ENCODE assay signal across 19 cellular contexts in genomic region chr4:149531861-149532260, GRCh38.
A peak's percentile ranks its signal among the peaks of the same experiment; 100 is the strongest.
DNase-seq lines count a peak whose midpoint lies in the region; TF ChIP-seq lines count a peak whose summit lies in the region.
"Had no signal": no experiment of that assay in that cellular context is flagged by ENCODE, and none has a peak within 500 bp of the region (broad histone marks: within the 10 kb centered on the region; RNA-seq: fewer than 3 reads in every experiment).

No MANE protein-coding gene starts in this region.

- CTCF ChIA-PET in GM10248 (lab: Yijun Ruan, JAX), result no interaction called here

- POLR2A ChIA-PET in GM10248 (lab: Yijun Ruan, JAX), result no interaction called here

- no peaks in the 10 kb centered on the region for H3K27me3 Mint-ChIP-seq in nephron progenitor cell (ENCODE audit: low read depth, poor library complexity)
- H3K27me3 Mint-ChIP-seq: activated naive CD8-positive, alpha-beta T cell; IgD-negative memory B cell; stimulated activated memory B cell treated with anti-CD40 and anti-IgM and Interleukin-4, amounts not matched to agents 10 μg/mL and 1 μg/mL and 100 μg/mL, for 72 hours; type B pancreatic cell had no signal

- WGBS in spleen, 5 donors, result 52 to 71% (median 63%) methylated on average over 3 of the region's 3 CpGs

- H3K9me3 ChIP-seq in WERI-Rb-1 (ENCODE audit: severe bottlenecking) (peaks cover 4% of the 10 kb centered on the region), HAP-1 (no peaks in the 10 kb centered on the region), spleen (peaks cover 0 to 17% (median 4%) of the 10 kb centered on the region in 8 donors)

- no peaks in the 10 kb centered on the region for H3K4me1 ChIP-seq in HAP-1
- no peaks in the 10 kb centered on the region for H3K4me1 ChIP-seq in spleen
- H3K4me1 ChIP-seq: heart right ventricle had no signal

- H3K36me3 ChIP-seq in WERI-Rb-1, result no peaks in the 10 kb centered on the region
- H3K36me3 ChIP-seq in HAP-1 (replicated peaks), result no peaks in the 10 kb centered on the region
- no peaks in the 10 kb centered on the region for H3K36me3 ChIP-seq in spleen
- H3K36me3 ChIP-seq: heart right ventricle had no signal

- no peak overlapping the region for H3K27ac Mint-ChIP-seq in nephron progenitor cell
- H3K27ac Mint-ChIP-seq: activated naive CD8-positive, alpha-beta T cell; CD8-positive, alpha-beta T cell; H9; IgD-negative memory B cell; stimulated activated memory B cell treated with anti-CD40 and anti-IgM and Interleukin-4, amounts not matched to agents 10 μg/mL and 1 μg/mL and 100 μg/mL, for 72 hours; type B pancreatic cell had no signal

- in situ Hi-C loops in HAP-1 (cut with MboI; ENCODE audit: low sequenced_read_pairs), result no loop called here

- H3K27me3 ChIP-seq in WERI-Rb-1 (ENCODE audit: insufficient read depth, low read depth, severe bottlenecking) (peaks cover 20% of the 10 kb centered on the region), HAP-1 (ENCODE audit: low read depth) (no peaks in the 10 kb centered on the region), spleen (replicated peaks in 1 of 7) (no peaks in the 10 kb centered on the region)
- H3K27me3 ChIP-seq: heart right ventricle had no signal

- no peaks in the 10 kb centered on the region for H3K36me3 Mint-ChIP-seq in nephron progenitor cell (ENCODE audit: low read depth)
- H3K36me3 Mint-ChIP-seq: activated naive CD8-positive, alpha-beta T cell; CD8-positive, alpha-beta T cell; IgD-negative memory B cell; stimulated activated memory B cell treated with anti-CD40 and anti-IgM and Interleukin-4, amounts not matched to agents 10 μg/mL and 1 μg/mL and 100 μg/mL, for 72 hours; type B pancreatic cell had no signal

- no peak for TF ChIP-seq CTCF in WERI-Rb-1 (IDR thresholded peaks at IDR 0.05; ENCODE audit: low read depth, low read length)
- TF ChIP-seq CTCF in GM10248 (IDR thresholded peaks at IDR 0.05; ENCODE audit: control extremely low read depth, extremely low read depth, low read depth, missing control alignments), result no peak
- TF ChIP-seq CTCF in nephron progenitor cell (IDR thresholded peaks at IDR 0.05), result no peak
- TF ChIP-seq CTCF in spleen (IDR thresholded peaks at IDR 0.05 in 8 of 11, conservative IDR thresholded peaks at IDR 0.05 in 3 of 11), result no peak

- H3K4me3 Mint-ChIP-seq in nephron progenitor cell, result no peak overlapping the region
- H3K4me3 Mint-ChIP-seq: activated naive CD8-positive, alpha-beta T cell; CD8-positive, alpha-beta T cell; H9; IgD-negative memory B cell; stimulated activated memory B cell treated with anti-CD40 and anti-IgM and Interleukin-4, amounts not matched to agents 10 μg/mL and 1 μg/mL and 100 μg/mL, for 72 hours; type B pancreatic cell had no signal

- H3K4me1 Mint-ChIP-seq in nephron progenitor cell, result no peaks in the 10 kb centered on the region
- H3K4me1 Mint-ChIP-seq: H9; IgD-negative memory B cell; stimulated activated memory B cell treated with anti-CD40 and anti-IgM and Interleukin-4, amounts not matched to agents 10 μg/mL and 1 μg/mL and 100 μg/mL, for 72 hours had no signal

- DNase-seq in A172 (ENCODE audit: low spot score) (peak; percentile 41), HS-27A (ENCODE audit: low read depth) (peak; percentile 55), WERI-Rb-1 (peak; percentile 37), fibroblast of the conjunctiva (ENCODE audit: low read depth) (peak; percentile 32), HAP-1 (ENCODE audit: low spot score in 2 of 2) (no peak), GM10248 (ENCODE audit: extremely low spot score) (no peak), nephron progenitor cell (no peak), spleen (no peak)
- DNase-seq: activated CD4-positive, alpha-beta T cell treated with anti-CD3 and anti-CD28 coated beads for 48 hours; CD8-positive, alpha-beta T cell; H9; heart right ventricle; NCI-H1105; T1000 had no signal

- H3K27ac ChIP-seq in WERI-Rb-1 (no peak overlapping the region), spleen (no peak overlapping the region)
- H3K27ac ChIP-seq: heart right ventricle, skin epidermis had no signal

- H3K4me3 ChIP-seq in WERI-Rb-1 (ENCODE audit: low read depth, low read length) (no peak overlapping the region), HAP-1 (no peak overlapping the region), spleen (no peak overlapping the region)
- H3K4me3 ChIP-seq: heart right ventricle, skin epidermis had no signal

- TF ChIP-seq POLR2A in spleen (IDR thresholded peaks at IDR 0.05), result no peak

- H3K9me3 Mint-ChIP-seq in nephron progenitor cell, result peaks cover 4% of the 10 kb centered on the region

- intact Hi-C loops in spleen (cut with DNase I; ENCODE audit: low total_unique reads), result no loop called here

Comparison
In these comparisons a context has a peak if more than half of its experiments do, and no peak if none do; other contexts are left out.
1. DNase-seq: peak in A172 (single experiment), HS-27A (single experiment), WERI-Rb-1 (single experiment) and fibroblast of the conjunctiva (single experiment); none in HAP-1 (0 of 2), GM10248 (single experiment), nephron progenitor cell (single experiment) and spleen (single experiment).